In the genomic region with DNA sequence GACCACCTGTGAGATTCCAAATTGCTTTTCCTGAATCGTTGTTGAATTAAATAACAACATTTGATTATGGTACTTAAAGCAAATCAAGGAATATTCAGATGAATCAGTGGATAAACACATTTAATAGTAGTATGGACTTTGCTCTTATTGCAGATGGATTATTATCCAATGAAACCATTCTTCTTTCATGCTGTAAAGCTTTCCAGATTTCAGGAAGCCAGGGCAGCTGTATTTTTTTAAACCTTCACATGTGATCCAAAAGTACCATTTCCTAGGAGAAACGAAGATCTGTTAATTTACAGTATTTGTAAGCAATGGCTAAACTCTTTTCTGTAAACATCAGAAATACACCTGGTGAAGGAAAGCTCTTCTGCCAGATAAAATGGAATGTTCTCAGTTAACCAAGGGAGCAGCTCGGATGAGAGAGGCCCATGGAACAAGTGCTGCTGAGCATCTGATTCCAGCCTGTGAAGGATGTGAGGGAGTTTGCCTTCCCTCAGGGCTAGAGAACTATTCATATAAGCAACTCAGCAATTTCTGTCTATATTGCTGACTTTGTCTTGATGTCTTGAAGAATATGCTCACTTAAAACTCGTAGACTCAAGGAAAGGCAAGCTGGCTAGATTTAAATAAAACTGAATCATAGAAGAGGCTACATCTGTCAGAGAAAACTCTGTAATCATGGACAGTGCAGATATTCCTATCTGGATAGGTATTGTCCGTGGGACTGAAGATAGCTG, we compare ENCODE assay signal across 16 cellular contexts.
DNase-seq lines count a peak whose midpoint lies in the region; ATAC-seq, FAIRE-seq and TF ChIP-seq lines count a peak whose summit lies in the region.
"Had no signal": no experiment of that assay in that cellular context is flagged by ENCODE, and none has a peak within 500 bp of the region (broad histone marks: within the 10 kb centered on the region; RNA-seq: fewer than 3 reads in every experiment).

No MANE protein-coding gene starts in this region.

- H3K9ac ChIP-seq in HepG2 (ENCODE audit: insufficient read depth, low read depth, low read length): no peak overlapping the region

- ATAC-seq in Right ventricle myocardium inferior: no peak
- no peak for ATAC-seq in HepG2
- no peak for ATAC-seq in HG03521 (IDR thresholded peaks at IDR 0.05; ENCODE audit: unreplicated experiment)
- no peak for ATAC-seq in HG03097 (IDR thresholded peaks at IDR 0.05; ENCODE audit: low FRiP score, unreplicated experiment)

- H3K36me3 ChIP-seq in left ventricle myocardium inferior (no peaks in the 10 kb centered on the region), PC-9 (ENCODE audit: low read depth) (no peaks in the 10 kb centered on the region), HepG2 (replicated peaks in 1 of 2; ENCODE audit: control insufficient read depth in 1 of 2, insufficient read depth in 2 of 2, low read length in 2 of 2) (no peaks in the 10 kb centered on the region)
- H3K36me3 ChIP-seq: Peyer's patch had no signal

- peaks cover 19% of the 10 kb centered on the region for H3F3A ChIP-seq in PC-9 (ENCODE audit: insufficient read depth, low read depth)

- TF ChIP-seq CTCF in left ventricle myocardium inferior (IDR thresholded peaks at IDR 0.05; ENCODE audit: borderline replicate concordance): no peak
- no peak for TF ChIP-seq CTCF in PC-9 (conservative IDR thresholded peaks at IDR 0.05)
- no peak for TF ChIP-seq CTCF in HepG2 (CRISPR knock-in tag; IDR thresholded peaks at IDR 0.05)

- BruUV-seq in PC-9 (replicated peaks; lab: Mats Ljungman, UMichigan) (no TSS peak), HepG2 (replicated peaks; lab: Mats Ljungman, UMichigan) (no TSS peak)

- in situ Hi-C loops in HepG2 (cut with HindIII; ENCODE audit: extremely low pct_ligation_motif_present, low pct_unique_long_range_greater_than_20kb): no loop called here

- no peak overlapping the region for H3K4me3 ChIP-seq in left ventricle myocardium inferior
- no peak overlapping the region for H3K4me3 ChIP-seq in PC-9
- H3K4me3 ChIP-seq in HepG2 (replicated peaks in 1 of 3; ENCODE audit: insufficient read depth in 1 of 3, low read depth in 2 of 3, low read length in 3 of 3): no peak overlapping the region
- H3K4me3 ChIP-seq: Peyer's patch had no signal

- H3K4me2 ChIP-seq in PC-9: no peak overlapping the region
- H3K4me2 ChIP-seq in HepG2 (ENCODE audit: low read depth, low read length): no peak overlapping the region

- TF ChIP-seq RAD21 in HepG2 (CRISPR knock-in tag; IDR thresholded peaks at IDR 0.05): no peak

- TF ChIP-seq EP300 in HepG2 (IDR thresholded peaks at IDR 0.05; ENCODE audit: low read depth in 2 of 2, low read length in 2 of 2) (no peak), HepG2 (CRISPR knock-in tag; IDR thresholded peaks at IDR 0.05; ENCODE audit: borderline replicate concordance) (no peak)

- H4K20me1 ChIP-seq in PC-9 (ENCODE audit: insufficient read depth) (no peaks in the 10 kb centered on the region), HepG2 (ENCODE audit: insufficient read depth, low read length) (no peaks in the 10 kb centered on the region)

- H3K27me3 ChIP-seq in left ventricle myocardium inferior (ENCODE audit: low read depth) (no peaks in the 10 kb centered on the region), PC-9 (ENCODE audit: insufficient read depth, low read depth) (no peaks in the 10 kb centered on the region), HepG2 (ENCODE audit: control insufficient read depth in 1 of 2, insufficient read depth in 2 of 2, low read length in 2 of 2) (no peaks in the 10 kb centered on the region; a peak in 1 of 5 replicates)
- H3K27me3 ChIP-seq: Peyer's patch had no signal

- TF ChIP-seq POLR2A in HepG2 (IDR thresholded peaks at IDR 0.05; ENCODE audit: insufficient read depth in 1 of 2, low read depth in 2 of 2, low read length in 2 of 2): no peak

- intact Hi-C loops in left ventricle myocardium inferior (cut with micrococcal nuclease) (no loop called here), Right ventricle myocardium inferior (cut with DNase I) (no loop called here), PC-9 (cut with micrococcal nuclease; ENCODE audit: unreplicated experiment) (no loop called here), HepG2 (cut with micrococcal nuclease; ENCODE audit: unreplicated experiment) (no loop called here)

- H3K4me1 ChIP-seq in left ventricle myocardium inferior: peaks cover 72% of the 10 kb centered on the region
- H3K4me1 ChIP-seq in PC-9 (replicated peaks; ENCODE audit: insufficient read depth): peaks cover 17% of the 10 kb centered on the region
- no peaks in the 10 kb centered on the region for H3K4me1 ChIP-seq in HepG2 (ENCODE audit: insufficient read depth, low read length)
- H3K4me1 ChIP-seq: Peyer's patch had no signal

- H3K9me3 ChIP-seq in left ventricle myocardium inferior (replicated peaks) (no peaks in the 10 kb centered on the region), PC-9 (ENCODE audit: insufficient read depth, low read depth) (no peaks in the 10 kb centered on the region), HepG2 (ENCODE audit: low read length) (no peaks in the 10 kb centered on the region)
- H3K9me3 ChIP-seq: Peyer's patch had no signal

- H2AFZ ChIP-seq in PC-9 (no peak overlapping the region), HepG2 (ENCODE audit: low read length) (no peak overlapping the region)

- 0% methylated on average over 5 of the region's 5 CpGs for WGBS in HepG2 (ENCODE audit: low lambda C conversion rate)

- DNase-seq in left ventricle myocardium inferior (no peak), Right ventricle myocardium inferior (ENCODE audit: missing footprints) (no peak), PC-9 (no peak), HepG2 (ENCODE audit: low spot score) (no peak), caudate nucleus (lab: John Stamatoyannopoulos, UW) (no peak)
- no peak for DNase-seq in stimulated activated naive CD4-positive, alpha-beta T cell (lab: John Stamatoyannopoulos, UW)
- DNase-seq: ACHN; CD4-positive, alpha-beta memory T cell; Kasumi-1; NCI-H226; NCI-H69; Peyer's patch; SHP77 had no signal

- peak overlapping the region; percentile 4 for H3K27ac ChIP-seq in left ventricle myocardium inferior (replicated peaks)
- peak overlapping the region; percentile 60; the same call in 1 of the 2 replicates for H3K27ac ChIP-seq in PC-9
- H3K27ac ChIP-seq in HepG2 (ENCODE audit: extremely low read length, insufficient read depth, low read length): no peak overlapping the region
- H3K27ac ChIP-seq in caudate nucleus (ENCODE audit: low read depth, low read length): no peak overlapping the region

- CTCF ChIA-PET in PC-9 (lab: Charles Lee): no interaction called here
- CTCF ChIA-PET in HepG2 (lab: Yijun Ruan, JAX; ENCODE audit: low intra/inter-chr PET ratio, low total read pairs): no interaction called here

- H3K9me2 ChIP-seq in PC-9 (ENCODE audit: insufficient read depth): no peaks in the 10 kb centered on the region; the same call in 1 of the 2 replicates

- H3K79me2 ChIP-seq in PC-9 (ENCODE audit: low read depth) (peaks cover 45% of the 10 kb centered on the region), HepG2 (ENCODE audit: insufficient read depth, low read length) (no peaks in the 10 kb centered on the region)

- FAIRE-seq in HepG2 (lab: Jason Lieb, UNC): no peak
- FAIRE-seq: D721Med had no signal

- POLR2A ChIA-PET in PC-9 (lab: Charles Lee; ENCODE audit: unreplicated experiment) (interaction anchor here (0.7 to 1.1 kb wide), 3 partner anchors 8 to 85 kb away, joined by 4 to 9 read pairs (median 7); no protein-coding TSS in a partner anchor), HepG2 (lab: Yijun Ruan, JAX) (no interaction called here)

TF ChIP-seq in HepG2, 621 proteins besides CTCF, POLR2A, EP300 and RAD21:
- TF ChIP-seq MAFK (conservative IDR thresholded peaks at IDR 0.05 in 1 of 2, IDR thresholded peaks at IDR 0.05 in 1 of 2; ENCODE audit: low read length in 2 of 2) (peak in 1 of 2 experiments; percentile 57; a peak in 3 of 4 replicates), ZNF510 (CRISPR knock-in tag; IDR thresholded peaks at IDR 0.05; ENCODE audit: low read depth) (no peak), MAFF (IDR thresholded peaks at IDR 0.05; ENCODE audit: low read depth, low read length) (peak; percentile 42; the same call in 1 of the 2 replicates), SRSF9 (IDR thresholded peaks at IDR 0.05; ENCODE audit: borderline replicate concordance, insufficient read depth, low read depth, low read length, poor library complexity, severe bottlenecking) (no peak)
TF ChIP-seq in HepG2: peak in this region for 2.

Comparison
In these comparisons a context has a peak if more than half of its experiments do, and no peak if none do; other contexts are left out.
1. H3K27ac ChIP-seq: peak in left ventricle myocardium inferior (single experiment) and PC-9 (single experiment); none in HepG2 (single experiment) and caudate nucleus (single experiment).